In the genomic region with DNA sequence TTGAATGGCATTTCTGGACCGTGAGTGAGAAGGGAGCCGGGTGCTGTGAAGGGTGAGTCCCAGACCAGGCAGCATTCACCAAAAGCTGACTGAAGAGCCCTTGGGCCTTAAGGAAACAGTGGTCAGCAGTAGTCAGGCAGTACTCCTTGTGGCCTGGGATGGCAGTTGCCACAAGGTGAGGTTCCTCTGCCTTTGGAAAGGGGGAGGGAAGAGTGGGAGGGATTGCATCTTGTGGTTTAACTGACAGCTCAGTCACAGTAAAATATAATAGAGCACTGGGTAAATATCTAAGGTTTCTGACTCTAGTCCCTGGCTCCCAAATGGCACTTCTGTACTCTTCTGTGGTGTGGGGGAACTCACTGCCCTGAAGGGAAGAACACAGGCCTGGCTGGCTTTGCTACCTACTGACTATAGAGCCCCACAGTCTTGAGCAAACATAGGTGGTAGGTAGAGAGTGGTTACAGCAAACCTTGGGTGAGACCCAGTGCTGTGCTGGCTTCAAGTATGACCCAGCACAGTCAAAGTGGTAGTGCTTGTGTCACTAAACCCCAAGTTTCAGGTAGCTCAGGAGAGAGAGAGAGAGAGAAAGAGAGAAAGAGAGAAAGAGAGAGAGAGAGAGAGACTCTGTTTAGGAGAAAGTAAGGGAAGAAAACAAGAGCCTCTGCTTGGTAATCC, we compare ENCODE assay signal across 23 cellular contexts.
DNase-seq lines count a peak whose midpoint lies in the region; ATAC-seq and TF ChIP-seq lines count a peak whose summit lies in the region.
"Had no signal": no experiment of that assay in that cellular context is flagged by ENCODE, and none has a peak within 500 bp of the region (broad histone marks: within the 10 kb centered on the region; RNA-seq: fewer than 3 reads in every experiment).

No MANE protein-coding gene starts in this region.

- no CpG with 5 or more reads among the region's 2 CpGs for WGBS in mesendoderm (ENCODE audit: extremely low coverage, insufficient coverage, low lambda C conversion rate)

- no peak overlapping the region for H2BK5ac ChIP-seq in mesendoderm (ENCODE audit: low read length)

- no peak for TF ChIP-seq CTCF in activated CD8-positive, alpha-beta T cell treated with anti-CD3 and anti-CD28 coated beads for 36 hours (IDR thresholded peaks at IDR 0.05)
- TF ChIP-seq CTCF in HCT116 (IDR thresholded peaks at IDR 0.05 in 2 of 3, conservative IDR thresholded peaks at IDR 0.05 in 1 of 3; ENCODE audit: borderline replicate concordance in 1 of 3, insufficient read depth in 1 of 3, low read depth in 2 of 3, low read length in 2 of 3) (no peak), glutamatergic neuron (IDR thresholded peaks at IDR 0.05; ENCODE audit: partially characterized antibody, unreplicated experiment) (no peak)

- no peaks in the 10 kb centered on the region for H3K79me1 ChIP-seq in mesendoderm (ENCODE audit: low read length)

- TF ChIP-seq RAD21 in HCT116 (IDR thresholded peaks at IDR 0.05; ENCODE audit: low read depth), result no peak

- H3K56ac ChIP-seq in mesendoderm (ENCODE audit: low read length), result no peak overlapping the region

- H3K23ac ChIP-seq in mesendoderm (ENCODE audit: low read length), result no peak overlapping the region

- no peaks in the 10 kb centered on the region for H3K79me2 ChIP-seq in HCT116 (ENCODE audit: insufficient read depth, low read length)
- H3K79me2 ChIP-seq in mesendoderm (ENCODE audit: control insufficient read depth, insufficient read depth, low read length), result no peaks in the 10 kb centered on the region

- H4K5ac ChIP-seq in mesendoderm (ENCODE audit: low read length), result no peak overlapping the region

- peaks cover 2% of the 10 kb centered on the region for H3K36me3 Mint-ChIP-seq in activated CD8-positive, alpha-beta T cell treated with anti-CD3 and anti-CD28 coated beads for 36 hours (ENCODE audit: low read depth)
- peaks cover 3% of the 10 kb centered on the region for H3K36me3 Mint-ChIP-seq in activated CD8-positive, alpha-beta T cell treated with anti-CD3 and anti-CD28 coated beads, Interleukin-2, amount 10 ng/mL, durations not matched to agents 7 days and 5 days (ENCODE audit: low read depth)
- peaks cover 13% of the 10 kb centered on the region for H3K36me3 Mint-ChIP-seq in T-helper 2 cell treated with Interferon-gamma antibody and Interleukin-4, amounts not matched to agents 5 μg/mL and 100 μg/mL, for 36 hours (ENCODE audit: low read depth)
- no peaks in the 10 kb centered on the region for H3K36me3 Mint-ChIP-seq in glutamatergic neuron (ENCODE audit: unreplicated experiment)

- H3K36me3 ChIP-seq in HCT116 (ENCODE audit: control insufficient read depth in 1 of 2, insufficient read depth in 2 of 2, low read length in 2 of 2), result no peaks in the 10 kb centered on the region
- H3K36me3 ChIP-seq in mesendoderm (ENCODE audit: control insufficient read depth, insufficient read depth, low read length), result no peaks in the 10 kb centered on the region
- H3K36me3 ChIP-seq: BE2C, breast epithelium, HAP-1, thyroid gland had no signal

- no peak overlapping the region for H2BK15ac ChIP-seq in mesendoderm (replicated peaks; ENCODE audit: low read depth)

- no peak overlapping the region for H3K4ac ChIP-seq in mesendoderm (ENCODE audit: low read depth, low read length)

- H3K27ac ChIP-seq in HCT116 (ENCODE audit: low read depth, low read length), result no peak overlapping the region
- H3K27ac ChIP-seq in mesendoderm (ENCODE audit: low read depth, low read length), result no peak overlapping the region
- H3K27ac ChIP-seq: breast epithelium, KMS-11, RWPE1, thyroid gland had no signal

- TF ChIP-seq POLR2A in HCT116 (IDR thresholded peaks at IDR 0.05; ENCODE audit: borderline replicate concordance, extremely low read depth, insufficient read depth, insufficient read length), result no peak

- no peaks in the 10 kb centered on the region for H3K9me3 ChIP-seq in HCT116 (ENCODE audit: control insufficient read depth in 1 of 2, insufficient read depth in 1 of 2, low read depth in 1 of 2, low read length in 2 of 2)
- H3K9me3 ChIP-seq: BE2C, breast epithelium, HAP-1, thyroid gland had no signal

- H3K9me3 Mint-ChIP-seq in activated CD8-positive, alpha-beta T cell treated with anti-CD3 and anti-CD28 coated beads for 36 hours, result peaks cover 8% of the 10 kb centered on the region
- no peaks in the 10 kb centered on the region for H3K9me3 Mint-ChIP-seq in activated CD8-positive, alpha-beta T cell treated with anti-CD3 and anti-CD28 coated beads, Interleukin-2, amount 10 ng/mL, durations not matched to agents 7 days and 5 days (ENCODE audit: insufficient read depth)
- peaks cover 15% of the 10 kb centered on the region for H3K9me3 Mint-ChIP-seq in T-helper 2 cell treated with Interferon-gamma antibody and Interleukin-4, amounts not matched to agents 5 μg/mL and 100 μg/mL, for 36 hours
- no peaks in the 10 kb centered on the region for H3K9me3 Mint-ChIP-seq in glutamatergic neuron (ENCODE audit: unreplicated experiment)

- no peak overlapping the region for H3K9ac ChIP-seq in HCT116 (ENCODE audit: low read length)
- H3K9ac ChIP-seq in mesendoderm (ENCODE audit: low read length), result no peak overlapping the region
- H3K9ac ChIP-seq: KMS-11 had no signal

- peak; percentile 81 for ATAC-seq in activated CD8-positive, alpha-beta T cell treated with anti-CD3 and anti-CD28 coated beads for 36 hours
- no peak for ATAC-seq in activated CD8-positive, alpha-beta T cell treated with anti-CD3 and anti-CD28 coated beads, Interleukin-2, amount 10 ng/mL, durations not matched to agents 7 days and 5 days
- ATAC-seq in HCT116 (peak; percentile 63), HG02678 (IDR thresholded peaks at IDR 0.05; ENCODE audit: unreplicated experiment) (no peak)
- ATAC-seq: activated CD4-positive, CD25-positive, alpha-beta regulatory T cell treated with anti-CD3 and anti-CD28 coated beads, Interleukin-2, amount 50 U/mL, for 24 hours; left ventricle myocardium superior; right cardiac atrium had no signal

- no peak overlapping the region for H2BK120ac ChIP-seq in mesendoderm (ENCODE audit: low read depth, low read length)

- H3K4me3 Mint-ChIP-seq in activated CD8-positive, alpha-beta T cell treated with anti-CD3 and anti-CD28 coated beads for 36 hours, result peak overlapping the region; percentile 2
- no peak overlapping the region for H3K4me3 Mint-ChIP-seq in activated CD8-positive, alpha-beta T cell treated with anti-CD3 and anti-CD28 coated beads, Interleukin-2, amount 10 ng/mL, durations not matched to agents 7 days and 5 days
- H3K4me3 Mint-ChIP-seq in T-helper 2 cell treated with Interferon-gamma antibody and Interleukin-4, amounts not matched to agents 5 μg/mL and 100 μg/mL, for 36 hours, result peak overlapping the region; percentile 47
- no peak overlapping the region for H3K4me3 Mint-ChIP-seq in glutamatergic neuron (ENCODE audit: unreplicated experiment)

- H3K4me1 ChIP-seq in HCT116 (ENCODE audit: control insufficient read depth in 1 of 2, insufficient read depth in 2 of 2, low read length in 2 of 2), result no peaks in the 10 kb centered on the region
- no peaks in the 10 kb centered on the region for H3K4me1 ChIP-seq in mesendoderm (ENCODE audit: control insufficient read depth, low read depth, low read length)
- H3K4me1 ChIP-seq: BE2C, breast epithelium, thyroid gland had no signal

- no peak overlapping the region for H2AK5ac ChIP-seq in mesendoderm (ENCODE audit: low read length)

- no peaks in the 10 kb centered on the region for H3K27me3 ChIP-seq in HCT116 (ENCODE audit: insufficient read depth, low read length)
- H3K27me3 ChIP-seq in mesendoderm (ENCODE audit: insufficient read depth, low read length, poor library complexity), result no peaks in the 10 kb centered on the region
- H3K27me3 ChIP-seq: BE2C, thyroid gland had no signal

- no peak overlapping the region for H2AFZ ChIP-seq in HCT116 (ENCODE audit: low read depth, low read length, poor library complexity, severe bottlenecking)

- H3K4me2 ChIP-seq in HCT116 (ENCODE audit: low read length) (no peak overlapping the region), mesendoderm (ENCODE audit: low read length) (no peak overlapping the region)
- H3K4me2 ChIP-seq: KMS-11 had no signal

- POLR2A ChIA-PET in activated CD8-positive, alpha-beta T cell treated with anti-CD3 and anti-CD28 coated beads for 36 hours (lab: Charles Lee), result no interaction called here
- POLR2A ChIA-PET in activated CD8-positive, alpha-beta T cell treated with anti-CD3 and anti-CD28 coated beads, Interleukin-2, amount 10 ng/mL, durations not matched to agents 7 days and 5 days (lab: Charles Lee), result no interaction called here
- POLR2A ChIA-PET in HCT116 (lab: Charles Lee), result no interaction called here

- peaks cover 19% of the 10 kb centered on the region for H3K4me1 Mint-ChIP-seq in activated CD8-positive, alpha-beta T cell treated with anti-CD3 and anti-CD28 coated beads for 36 hours (ENCODE audit: low read depth)
- H3K4me1 Mint-ChIP-seq in activated CD8-positive, alpha-beta T cell treated with anti-CD3 and anti-CD28 coated beads, Interleukin-2, amount 10 ng/mL, durations not matched to agents 7 days and 5 days (ENCODE audit: low read depth), result peaks cover 25% of the 10 kb centered on the region
- peaks cover 15% of the 10 kb centered on the region for H3K4me1 Mint-ChIP-seq in T-helper 2 cell treated with Interferon-gamma antibody and Interleukin-4, amounts not matched to agents 5 μg/mL and 100 μg/mL, for 36 hours (ENCODE audit: low read depth)
- H3K4me1 Mint-ChIP-seq in glutamatergic neuron (ENCODE audit: low read depth, unreplicated experiment), result no peaks in the 10 kb centered on the region

- no peaks in the 10 kb centered on the region for H3K27me3 Mint-ChIP-seq in activated CD8-positive, alpha-beta T cell treated with anti-CD3 and anti-CD28 coated beads for 36 hours
- H3K27me3 Mint-ChIP-seq in activated CD8-positive, alpha-beta T cell treated with anti-CD3 and anti-CD28 coated beads, Interleukin-2, amount 10 ng/mL, durations not matched to agents 7 days and 5 days (ENCODE audit: low read depth), result no peaks in the 10 kb centered on the region
- peaks cover 3% of the 10 kb centered on the region for H3K27me3 Mint-ChIP-seq in T-helper 2 cell treated with Interferon-gamma antibody and Interleukin-4, amounts not matched to agents 5 μg/mL and 100 μg/mL, for 36 hours (ENCODE audit: low read depth)
- no peaks in the 10 kb centered on the region for H3K27me3 Mint-ChIP-seq in glutamatergic neuron (ENCODE audit: unreplicated experiment)

- no peaks in the 10 kb centered on the region for H4K20me1 ChIP-seq in HCT116 (ENCODE audit: insufficient read depth)

- intact Hi-C loops in activated CD8-positive, alpha-beta T cell treated with anti-CD3 and anti-CD28 coated beads for 36 hours (cut with micrococcal nuclease), result no loop called here
- intact Hi-C loops in HCT116 (cut with micrococcal nuclease) (no loop called here), cardiac septum (cut with DNase I) (no loop called here)

- DNase-seq in activated CD8-positive, alpha-beta T cell treated with anti-CD3 and anti-CD28 coated beads for 36 hours, result peak; percentile 31
- no peak for DNase-seq in activated CD8-positive, alpha-beta T cell treated with anti-CD3 and anti-CD28 coated beads, Interleukin-2, amount 10 ng/mL, durations not matched to agents 7 days and 5 days
- DNase-seq in HCT116 (ENCODE audit: low read depth, low spot score), result no peak
- DNase-seq in T-helper 2 cell treated with Interferon-gamma antibody and Interleukin-4, amounts not matched to agents 5 μg/mL and 100 μg/mL, for 36 hours (ENCODE audit: low spot score), result no peak
- DNase-seq in mesendoderm, result peak; percentile 3
- no peak for DNase-seq in cardiac septum (ENCODE audit: low spot score)
- no peak for DNase-seq in glutamatergic neuron
- DNase-seq: BE2C; DMS153; effector memory CD4-positive, alpha-beta T cell; erythroblast; left ventricle myocardium superior; NCI-H1694; posterior cingulate gyrus; right cardiac atrium; stimulated activated naive CD4-positive, alpha-beta T cell treated with Interleukin-2 at 50 U/mL for 16 hours; thyroid gland had no signal

- H3K27ac Mint-ChIP-seq in activated CD8-positive, alpha-beta T cell treated with anti-CD3 and anti-CD28 coated beads for 36 hours, result peak overlapping the region; percentile 69
- no peak overlapping the region for H3K27ac Mint-ChIP-seq in activated CD8-positive, alpha-beta T cell treated with anti-CD3 and anti-CD28 coated beads, Interleukin-2, amount 10 ng/mL, durations not matched to agents 7 days and 5 days
- peak overlapping the region; percentile 67 for H3K27ac Mint-ChIP-seq in T-helper 2 cell treated with Interferon-gamma antibody and Interleukin-4, amounts not matched to agents 5 μg/mL and 100 μg/mL, for 36 hours
- no peak overlapping the region for H3K27ac Mint-ChIP-seq in glutamatergic neuron (ENCODE audit: unreplicated experiment)

- H3K18ac ChIP-seq in mesendoderm (ENCODE audit: low read length), result no peak overlapping the region

- H4K8ac ChIP-seq in mesendoderm (ENCODE audit: low read depth, low read length), result no peak overlapping the region

- H3K4me3 ChIP-seq in HCT116 (replicated peaks in 1 of 2; ENCODE audit: low read depth in 1 of 2, low read length in 2 of 2), result no peak overlapping the region
- no peak overlapping the region for H3K4me3 ChIP-seq in mesendoderm (ENCODE audit: low read length)
- H3K4me3 ChIP-seq: breast epithelium, HAP-1, thyroid gland had no signal

- no TSS peak for BruUV-seq in HCT116 (replicated peaks; lab: Mats Ljungman, UMichigan)

- CTCF ChIA-PET in activated CD8-positive, alpha-beta T cell treated with anti-CD3 and anti-CD28 coated beads for 36 hours (lab: Charles Lee), result interaction anchor here (0.8 kb wide), 1 partner anchor 119 kb away, joined by 3 read pairs; no protein-coding TSS in a partner anchor
- CTCF ChIA-PET in activated CD8-positive, alpha-beta T cell treated with anti-CD3 and anti-CD28 coated beads, Interleukin-2, amount 10 ng/mL, durations not matched to agents 7 days and 5 days (lab: Charles Lee), result no interaction called here
- CTCF ChIA-PET in HCT116 (lab: Charles Lee), result no interaction called here

- H3K9me2 ChIP-seq in HCT116 (ENCODE audit: insufficient read depth), result no peaks in the 10 kb centered on the region

- RAD21 ChIA-PET in HCT116 (lab: Charles Lee; ENCODE audit: low non-redundant PET in 1 of 2, low total read pairs in 2 of 2, uncharacterized antibody in 2 of 2, unreplicated experiment in 2 of 2), result no interaction called here

Comparison
In these comparisons a context has a peak if more than half of its experiments do, and no peak if none do; other contexts are left out.
1. ATAC-seq: peak in activated CD8-positive, alpha-beta T cell treated with anti-CD3 and anti-CD28 coated beads for 36 hours (single experiment) and HCT116 (single experiment); none in activated CD8-positive, alpha-beta T cell treated with anti-CD3 and anti-CD28 coated beads, Interleukin-2, amount 10 ng/mL, durations not matched to agents 7 days and 5 days (single experiment) and HG02678 (single experiment).
2. DNase-seq: peak in activated CD8-positive, alpha-beta T cell treated with anti-CD3 and anti-CD28 coated beads for 36 hours (single experiment) and mesendoderm (single experiment); none in activated CD8-positive, alpha-beta T cell treated with anti-CD3 and anti-CD28 coated beads, Interleukin-2, amount 10 ng/mL, durations not matched to agents 7 days and 5 days (single experiment), HCT116 (single experiment), T-helper 2 cell treated with Interferon-gamma antibody and Interleukin-4, amounts not matched to agents 5 μg/mL and 100 μg/mL, for 36 hours (single experiment), cardiac septum (single experiment) and glutamatergic neuron (single experiment).
3. H3K27ac Mint-ChIP-seq: peak in activated CD8-positive, alpha-beta T cell treated with anti-CD3 and anti-CD28 coated beads for 36 hours (single experiment) and T-helper 2 cell treated with Interferon-gamma antibody and Interleukin-4, amounts not matched to agents 5 μg/mL and 100 μg/mL, for 36 hours (single experiment); none in activated CD8-positive, alpha-beta T cell treated with anti-CD3 and anti-CD28 coated beads, Interleukin-2, amount 10 ng/mL, durations not matched to agents 7 days and 5 days (single experiment) and glutamatergic neuron (single experiment).
4. H3K4me3 Mint-ChIP-seq: peak in activated CD8-positive, alpha-beta T cell treated with anti-CD3 and anti-CD28 coated beads for 36 hours (single experiment) and T-helper 2 cell treated with Interferon-gamma antibody and Interleukin-4, amounts not matched to agents 5 μg/mL and 100 μg/mL, for 36 hours (single experiment); none in activated CD8-positive, alpha-beta T cell treated with anti-CD3 and anti-CD28 coated beads, Interleukin-2, amount 10 ng/mL, durations not matched to agents 7 days and 5 days (single experiment) and glutamatergic neuron (single experiment).